ENCODE assay signal across 10 cellular contexts in the genomic region with DNA sequence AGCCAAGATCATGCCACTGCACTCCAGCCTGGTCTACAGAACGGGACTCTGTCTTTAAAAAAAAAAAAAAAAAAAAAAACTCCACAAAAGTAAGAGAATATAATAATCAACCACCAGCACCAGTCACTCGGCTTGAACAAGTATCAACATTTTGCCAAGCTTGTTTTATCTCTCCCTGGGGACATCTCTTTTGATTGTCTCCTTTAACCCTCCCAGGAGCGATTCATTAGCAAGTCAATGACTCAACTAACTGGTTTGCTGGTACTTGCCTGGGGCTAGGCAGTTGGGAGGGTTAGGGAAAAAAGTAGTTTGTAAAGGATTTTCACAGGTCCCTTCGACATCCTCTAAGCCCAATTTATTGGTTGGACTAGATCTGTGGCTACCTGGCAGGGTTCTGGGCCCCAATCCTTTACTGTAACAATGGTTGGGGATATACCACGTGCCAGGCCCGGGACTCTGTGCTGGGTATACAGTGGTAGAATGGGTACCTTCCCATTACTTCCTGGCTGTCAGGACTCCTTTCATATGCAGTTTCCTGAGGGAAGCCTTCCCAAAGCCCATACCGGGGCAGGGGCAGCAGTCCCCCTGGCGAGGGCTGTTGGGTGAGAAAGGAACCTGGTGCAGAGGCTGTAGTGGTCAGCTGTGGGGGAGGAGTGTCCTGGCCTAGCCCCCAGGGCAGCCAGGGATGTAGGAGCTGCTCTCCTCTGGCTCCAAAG. TPM values are rescaled to one million over a fixed set of nuclear protein-coding genes. Genes with fewer than 3 reads are reported as not detected.
A peak's percentile ranks its signal among the peaks of the same experiment; 100 is the strongest.
DNase-seq lines count a peak whose midpoint lies in the region; ATAC-seq, FAIRE-seq and TF ChIP-seq lines count a peak whose summit lies in the region.
"Had no signal": no experiment of that assay in that cellular context is flagged by ENCODE, and none has a peak within 500 bp of the region (broad histone marks: within the 10 kb centered on the region; RNA-seq: fewer than 3 reads in every experiment).

No MANE protein-coding gene starts in this region.

- intact Hi-C loops in pancreas (cut with DNase I), result no loop called here

- 80 to 86% methylated on average over 8 of the region's 8 CpGs for WGBS in pancreas, 2 donors

- peak overlapping the region; percentile 57 for H3K4me3 ChIP-seq in SK-N-MC
- no peak overlapping the region for H3K4me3 ChIP-seq in pancreas
- H3K4me3 ChIP-seq: gastroesophageal sphincter, SJCRH30 had no signal

- H3K27ac ChIP-seq in SK-N-MC (peak overlapping the region; percentile 75), pancreas (no peak overlapping the region)
- H3K27ac ChIP-seq: gastroesophageal sphincter, SJCRH30 had no signal

- H3K9me3 ChIP-seq in SK-N-MC (ENCODE audit: low read depth, low read length) (no peaks in the 10 kb centered on the region), pancreas (no peaks in the 10 kb centered on the region)
- H3K9me3 ChIP-seq: gastroesophageal sphincter, SJCRH30 had no signal

- FAIRE-seq in pancreas (lab: Jason Lieb, UNC), result no peak

- no peaks in the 10 kb centered on the region for H3K27me3 ChIP-seq in pancreas
- H3K27me3 ChIP-seq: gastroesophageal sphincter, SJCRH30 had no signal

- no peak for ATAC-seq in GM18498 (IDR thresholded peaks at IDR 0.05; ENCODE audit: unreplicated experiment)
- no peak for ATAC-seq in pancreas
- ATAC-seq: gastroesophageal sphincter had no signal

- H3K4me1 ChIP-seq in pancreas, result no peaks in the 10 kb centered on the region
- H3K4me1 ChIP-seq: gastroesophageal sphincter had no signal

- peaks cover 50% of the 10 kb centered on the region for H3K36me3 ChIP-seq in SK-N-MC (ENCODE audit: insufficient read depth, low read length)
- H3K36me3 ChIP-seq in pancreas, result peaks cover 0 to 7% (median 0%) of the 10 kb centered on the region in 3 donors

- H3K9ac ChIP-seq in SK-N-MC (ENCODE audit: insufficient read length), result no peak overlapping the region

- peak; percentile 13 for DNase-seq in DMS 273 treated with DMSO at 0.1 percent for 48 hours (lab: John Stamatoyannopoulos, UW)
- peak; percentile 100 for DNase-seq in HPDE6-E6E7 (ENCODE audit: extremely low spot score)
- peak; percentile 99 for DNase-seq in SK-N-MC (ENCODE audit: low read depth, low spot score)
- peak; percentile 73 for DNase-seq in iPS-NIHi7 (ENCODE audit: extremely low spot score)
- DNase-seq in pancreas, result no peak
- DNase-seq in NCI-H446 treated with DMSO at 0.1 percent for 48 hours (lab: John Stamatoyannopoulos, UW), result no peak
- DNase-seq in SIG-M5 (lab: John Stamatoyannopoulos, UW), result no peak

- TF ChIP-seq CTCF in pancreas (IDR thresholded peaks at IDR 0.05), result no peak

RNA-seq across cellular contexts. Expression of a gene that starts 12.2 kb away (rescaled TPM):
- 10 to 100 TPM; 10.9 to 18.9 (median 14.5) TPM for total RNA-seq in pancreas
- 1 to 10 TPM; 5.7 to 9.2 TPM for polyA plus RNA-seq in pancreas

RNA-seq across cellular contexts. Expression of a gene that starts 20.0 kb away (rescaled TPM):
- 10 to 100 TPM; 22.2 to 36.4 (median 26.5) TPM for total RNA-seq in pancreas
- polyA plus RNA-seq in pancreas, result 10 to 100 TPM; 31.8 to 45.1 TPM

RNA-seq across cellular contexts. Expression of a gene that starts 44.2 kb away (rescaled TPM):
- 10 to 100 TPM in 5 of 6 donors, 1 to 10 TPM in 1; 9.9 to 62.2 (median 20.1) TPM for total RNA-seq in pancreas
- polyA plus RNA-seq in pancreas, result 100 to 1,000 TPM in 1 of 2 donors, 10 to 100 TPM in 1; 64.9 to 122 TPM

Comparison
In these comparisons a context has a peak if more than half of its experiments do, and no peak if none do; other contexts are left out.
1. DNase-seq: peak in DMS 273 treated with DMSO at 0.1 percent for 48 hours (single experiment), HPDE6-E6E7 (single experiment), SK-N-MC (single experiment) and iPS-NIHi7 (single experiment); none in pancreas (0 of 6), NCI-H446 treated with DMSO at 0.1 percent for 48 hours (single experiment) and SIG-M5 (single experiment).